ENCODE assay signal across 8 cellular contexts in genomic region chr4:75698162-75698962, GRCh38. TPM values are rescaled to one million over a fixed set of nuclear protein-coding genes. Genes with fewer than 3 reads are reported as not detected.
DNase-seq lines count a peak whose midpoint lies in the region; ATAC-seq lines count a peak whose summit lies in the region.

No MANE protein-coding gene starts in this region.

- DNase-seq in stimulated activated CD4-positive, alpha-beta T cell treated with anti-CD3 and anti-CD28 coated beads, Interleukin-1b, Interleukin-23, amount 100 ng/mL, for 48 hours = peak; percentile 26
- DNase-seq in stimulated activated CD4-positive, alpha-beta T cell treated with anti-CD3 and anti-CD28 coated beads, Interleukin-4, amount 100 ng/mL, for 4 hours = no peak
- DNase-seq in T-helper 17 cell (no peak), HCEC 1CT (no peak), NCI-H2196 (lab: John Stamatoyannopoulos, UW; ENCODE audit: unreplicated experiment) (no peak), hippocampal formation (lab: John Stamatoyannopoulos, UW) (no peak)
- DNase-seq in natural killer cell treated with Interleukin-12 subunit alpha and Interleukin-12 subunit beta and Interleukin-15 and Interleukin-18, amount 100 ng/mL, for 72 hours (ENCODE audit: low spot score) = no peak

- peak overlapping the region; percentile 94 for H3K27ac Mint-ChIP-seq in T-helper 17 cell
- peak overlapping the region; percentile 84 to 85 for H3K27ac Mint-ChIP-seq in natural killer cell treated with Interleukin-12 subunit alpha and Interleukin-12 subunit beta and Interleukin-15 and Interleukin-18, amount 100 ng/mL, for 72 hours

- no peaks in the 10 kb centered on the region for H3K36me3 Mint-ChIP-seq in T-helper 17 cell (ENCODE audit: low read depth)
- no peaks in the 10 kb centered on the region for H3K36me3 Mint-ChIP-seq in natural killer cell treated with Interleukin-12 subunit alpha and Interleukin-12 subunit beta and Interleukin-15 and Interleukin-18, amount 100 ng/mL, for 72 hours

- H3K9me3 Mint-ChIP-seq in natural killer cell treated with Interleukin-12 subunit alpha and Interleukin-12 subunit beta and Interleukin-15 and Interleukin-18, amount 100 ng/mL, for 72 hours = no peaks in the 10 kb centered on the region

- peaks cover 20% of the 10 kb centered on the region for H3K4me1 Mint-ChIP-seq in T-helper 17 cell
- peaks cover 19 to 23% of the 10 kb centered on the region in 2 donors for H3K4me1 Mint-ChIP-seq in natural killer cell treated with Interleukin-12 subunit alpha and Interleukin-12 subunit beta and Interleukin-15 and Interleukin-18, amount 100 ng/mL, for 72 hours (ENCODE audit: low read depth in 2 of 2)

- no peaks in the 10 kb centered on the region for H3K9me3 ChIP-seq in T-helper 17 cell (ENCODE audit: control insufficient read depth, low read length, poor library complexity, severe bottlenecking)

- peak overlapping the region; percentile 73 for H3K4me3 Mint-ChIP-seq in T-helper 17 cell
- peak overlapping the region; percentile 78 for H3K4me3 Mint-ChIP-seq in natural killer cell treated with Interleukin-12 subunit alpha and Interleukin-12 subunit beta and Interleukin-15 and Interleukin-18, amount 100 ng/mL, for 72 hours

- H3K27me3 Mint-ChIP-seq in T-helper 17 cell = no peaks in the 10 kb centered on the region
- no peaks in the 10 kb centered on the region for H3K27me3 Mint-ChIP-seq in natural killer cell treated with Interleukin-12 subunit alpha and Interleukin-12 subunit beta and Interleukin-15 and Interleukin-18, amount 100 ng/mL, for 72 hours

- peak; percentile 94 for ATAC-seq in HG03025 (IDR thresholded peaks at IDR 0.05; ENCODE audit: low FRiP score, unreplicated experiment)
- ATAC-seq in T-helper 17 cell = peak; percentile 74
- ATAC-seq in natural killer cell treated with Interleukin-12 subunit alpha and Interleukin-12 subunit beta and Interleukin-15 and Interleukin-18, amount 100 ng/mL, for 72 hours = peak; percentile 83 to 89

RNA-seq across cellular contexts. Expression of gene G3BP2, which starts 25.2 kb away (rescaled TPM):
- 100 to 1,000 TPM; 323 to 339 TPM for total RNA-seq in T-helper 17 cell
- total RNA-seq in natural killer cell treated with Interleukin-12 subunit alpha and Interleukin-12 subunit beta and Interleukin-15 and Interleukin-18, amount 100 ng/mL, for 72 hours = 100 to 1,000 TPM; 107 to 159 TPM

RNA-seq across cellular contexts. Expression of gene USO1, which starts 26.0 kb away (rescaled TPM):
- 10 to 100 TPM; 24.0 to 27.8 TPM for total RNA-seq in T-helper 17 cell
- 10 to 100 TPM; 49.6 to 59.4 TPM for total RNA-seq in natural killer cell treated with Interleukin-12 subunit alpha and Interleukin-12 subunit beta and Interleukin-15 and Interleukin-18, amount 100 ng/mL, for 72 hours
